In the genomic region with DNA sequence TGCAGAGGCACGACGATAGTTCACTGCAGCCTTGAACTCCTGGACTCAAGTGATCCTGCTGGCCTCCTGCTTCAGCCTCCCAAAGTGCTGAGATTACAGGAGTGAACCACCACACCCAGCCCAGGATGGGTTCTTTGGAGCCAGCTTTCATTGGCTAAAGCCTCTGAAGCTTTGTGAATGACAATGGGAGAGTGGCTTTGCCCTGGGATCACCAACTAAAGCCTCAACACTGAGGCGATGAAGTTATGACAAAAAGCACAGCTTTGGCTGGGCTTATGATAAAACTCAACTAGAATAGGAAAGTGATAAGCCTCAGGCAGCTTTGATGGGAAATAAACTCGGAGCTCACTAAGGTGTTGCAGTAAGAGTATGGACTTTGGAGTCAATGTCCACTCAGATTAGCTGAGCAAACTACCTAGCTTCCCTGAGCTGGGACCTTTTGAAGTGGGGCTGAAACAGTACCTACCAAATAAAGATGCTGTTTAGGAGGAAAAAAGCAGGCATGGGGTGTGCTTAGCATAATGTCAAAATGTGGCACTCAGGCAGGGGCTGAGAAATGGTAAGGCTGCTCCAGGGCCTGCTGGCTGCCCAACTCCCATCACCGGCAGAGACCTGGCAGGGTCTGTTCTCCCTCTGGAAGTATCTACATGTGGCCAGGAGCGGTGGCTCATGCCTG, we compare ENCODE assay signal across 8 cellular contexts. TPM values are rescaled to one million over a fixed set of nuclear protein-coding genes. Genes with fewer than 3 reads are reported as not detected.
A peak's percentile ranks its signal among the peaks of the same experiment; 100 is the strongest.
DNase-seq lines count a peak whose midpoint lies in the region; ATAC-seq and TF ChIP-seq lines count a peak whose summit lies in the region.
"Had no signal": no experiment of that assay in that cellular context is flagged by ENCODE, and none has a peak within 500 bp of the region (broad histone marks: within the 10 kb centered on the region; RNA-seq: fewer than 3 reads in every experiment).

No MANE protein-coding gene starts in this region.

- no peak overlapping the region for H3K9ac ChIP-seq in stomach smooth muscle (ENCODE audit: low read length in 2 of 2)

- H3K36me3 ChIP-seq in HEK293 (ENCODE audit: control insufficient read depth in 2 of 2, insufficient read depth in 1 of 2, low read length in 2 of 2), result peaks cover 0 to 48% of the 10 kb centered on the region in 2 experiments; a peak in 2 of 3 replicates
- peaks cover 29% of the 10 kb centered on the region for H3K36me3 ChIP-seq in WERI-Rb-1
- peaks cover 0 to under 1% (median 0%) of the 10 kb centered on the region in 4 donors for H3K36me3 ChIP-seq in right lobe of liver
- peaks cover 7 to 16% of the 10 kb centered on the region in 2 donors for H3K36me3 ChIP-seq in stomach smooth muscle (ENCODE audit: control insufficient read depth in 2 of 2, insufficient read depth in 2 of 2, low read length in 2 of 2)

- ATAC-seq in right lobe of liver (peak in 3 of 4 donors; percentile 12 to 35 (median 13)), HG02840 (IDR thresholded peaks at IDR 0.05; ENCODE audit: low FRiP score, unreplicated experiment) (no peak)

- H3K4me1 ChIP-seq in HEK293 (ENCODE audit: control insufficient read depth, insufficient read depth, low read length) (peaks cover 17% of the 10 kb centered on the region), right lobe of liver (peaks cover 0 to 71% (median 35%) of the 10 kb centered on the region in 4 donors), stomach smooth muscle (ENCODE audit: control insufficient read depth, insufficient read depth, low read length) (peaks cover 57% of the 10 kb centered on the region)

- CTCF ChIA-PET in HEK293 (lab: Yijun Ruan, JAX), result interaction anchor here (0.9 to 1.9 kb wide), 6 partner anchors 17 to 660 kb away, joined by 3 to 9 read pairs (median 4); no protein-coding TSS in a partner anchor

- TF ChIP-seq POLR2A in right lobe of liver (IDR thresholded peaks at IDR 0.05), result no peak

- POLR2A ChIA-PET in HEK293 (lab: Yijun Ruan, JAX), result interaction anchor here (0.9 to 4.6 kb wide), 3 partner anchors 12 to 607 kb away, joined by 3 to 23 read pairs (median 4); a partner anchor contains a TSS

- no peak for DNase-seq in WERI-Rb-1
- no peak for DNase-seq in right lobe of liver
- no peak for DNase-seq in NOMO-1 treated with DMSO at 0.1 percent for 48 hours (lab: John Stamatoyannopoulos, UW; ENCODE audit: unreplicated experiment)
- DNase-seq in SHP77 (lab: John Stamatoyannopoulos, UW), result no peak
- DNase-seq: NCI-H2107 had no signal

- 34% methylated on average over 4 of the region's 6 CpGs for WGBS in right lobe of liver (ENCODE audit: insufficient coverage, low coverage, low lambda C conversion rate, missing lambda C conversion rate)

- H3K4me3 ChIP-seq in HEK293 (ENCODE audit: low read depth, low read length) (no peak overlapping the region), WERI-Rb-1 (ENCODE audit: low read depth, low read length) (no peak overlapping the region), right lobe of liver (peak overlapping the region in 1 of 3 donors; percentile 11), stomach smooth muscle (ENCODE audit: low read length in 2 of 2) (no peak overlapping the region)

- intact Hi-C loops in right lobe of liver (cut with DNase I), result no loop called here

- no peaks in the 10 kb centered on the region for H3K27me3 ChIP-seq in WERI-Rb-1 (ENCODE audit: insufficient read depth, low read depth, severe bottlenecking)
- no peaks in the 10 kb centered on the region for H3K27me3 ChIP-seq in right lobe of liver
- H3K27me3 ChIP-seq in stomach smooth muscle (ENCODE audit: control insufficient read depth in 1 of 2, insufficient read depth in 2 of 2, low read length in 2 of 2), result no peaks in the 10 kb centered on the region

- peak overlapping the region; percentile 25; the same call in 1 of the 2 replicates for H3K27ac ChIP-seq in HEK293 (ENCODE audit: extremely low read depth, low read depth, low read length)
- H3K27ac ChIP-seq in WERI-Rb-1, result peak overlapping the region; percentile 73
- H3K27ac ChIP-seq in right lobe of liver, result peak overlapping the region; percentile 80 to 91 (median 87)
- H3K27ac ChIP-seq in stomach smooth muscle (ENCODE audit: low read length), result peak overlapping the region; percentile 76

- no peak for TF ChIP-seq CTCF in HEK293 (tag by site-specific recombination; IDR thresholded peaks at IDR 0.05)
- no peak for TF ChIP-seq CTCF in WERI-Rb-1 (IDR thresholded peaks at IDR 0.05; ENCODE audit: low read depth, low read length)
- no peak for TF ChIP-seq CTCF in right lobe of liver (IDR thresholded peaks at IDR 0.05)

- H3K9me3 ChIP-seq in HEK293 (ENCODE audit: control insufficient read depth, insufficient read depth, low read depth, low read length) (no peaks in the 10 kb centered on the region), WERI-Rb-1 (ENCODE audit: severe bottlenecking) (no peaks in the 10 kb centered on the region), right lobe of liver (no peaks in the 10 kb centered on the region), stomach smooth muscle (ENCODE audit: control insufficient read depth in 2 of 2, low read length in 2 of 2) (no peaks in the 10 kb centered on the region)

TF ChIP-seq in HEK293, 187 proteins besides CTCF, POLR2A, EP300 and RAD21:
- TF ChIP-seq ZNF140 (tag by site-specific recombination; IDR thresholded peaks at IDR 0.05) (no peak), KLF9 (tag by site-specific recombination; IDR thresholded peaks at IDR 0.05; ENCODE audit: low read depth) (no peak), ZNF202 (tag by site-specific recombination; IDR thresholded peaks at IDR 0.05; ENCODE audit: borderline replicate concordance) (no peak), ZNF433 (tag by site-specific recombination; IDR thresholded peaks at IDR 0.05; ENCODE audit: low read depth) (no peak), SALL2 (tag by site-specific recombination; IDR thresholded peaks at IDR 0.05; ENCODE audit: borderline replicate concordance) (no peak), ZNF274 (IDR thresholded peaks at IDR 0.05; ENCODE audit: low read length) (no peak), ZNF274 (tag by site-specific recombination; IDR thresholded peaks at IDR 0.05; ENCODE audit: borderline replicate concordance) (no peak)
- TF ChIP-seq, protein P1, sequence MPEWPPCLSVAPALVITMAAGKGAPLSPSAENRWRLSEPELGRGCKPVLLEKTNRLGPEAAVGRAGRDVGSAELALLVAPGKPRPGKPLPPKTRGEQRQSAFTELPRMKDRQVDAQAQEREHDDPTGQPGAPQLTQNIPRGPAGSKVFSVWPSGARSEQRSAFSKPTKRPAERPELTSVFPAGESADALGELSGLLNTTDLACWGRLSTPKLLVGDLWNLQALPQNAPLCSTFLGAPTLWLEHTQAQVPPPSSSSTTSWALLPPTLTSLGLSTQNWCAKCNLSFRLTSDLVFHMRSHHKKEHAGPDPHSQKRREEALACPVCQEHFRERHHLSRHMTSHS (tag by site-specific recombination; IDR thresholded peaks at IDR 0.05), result no peak
- TF ChIP-seq, protein P2, sequence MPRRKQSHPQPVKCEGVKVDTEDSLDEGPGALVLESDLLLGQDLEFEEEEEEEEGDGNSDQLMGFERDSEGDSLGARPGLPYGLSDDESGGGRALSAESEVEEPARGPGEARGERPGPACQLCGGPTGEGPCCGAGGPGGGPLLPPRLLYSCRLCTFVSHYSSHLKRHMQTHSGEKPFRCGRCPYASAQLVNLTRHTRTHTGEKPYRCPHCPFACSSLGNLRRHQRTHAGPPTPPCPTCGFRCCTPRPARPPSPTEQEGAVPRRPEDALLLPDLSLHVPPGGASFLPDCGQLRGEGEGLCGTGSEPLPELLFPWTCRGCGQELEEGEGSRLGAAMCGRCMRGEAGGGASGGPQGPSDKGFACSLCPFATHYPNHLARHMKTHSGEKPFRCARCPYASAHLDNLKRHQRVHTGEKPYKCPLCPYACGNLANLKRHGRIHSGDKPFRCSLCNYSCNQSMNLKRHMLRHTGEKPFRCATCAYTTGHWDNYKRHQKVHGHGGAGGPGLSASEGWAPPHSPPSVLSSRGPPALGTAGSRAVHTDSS (tag by site-specific recombination; IDR thresholded peaks at IDR 0.05), result no peak

RNA-seq across cellular contexts. Expression of a gene that starts 4.3 kb away (rescaled TPM):
- 10 to 100 TPM; 28.3 to 42.6 (median 32.8) TPM for total RNA-seq in right lobe of liver

RNA-seq across cellular contexts. Expression of a gene that starts 4.6 kb away (rescaled TPM):
- 10 to 100 TPM; 39.8 to 80.3 (median 45.0) TPM for total RNA-seq in right lobe of liver

RNA-seq across cellular contexts. Expression of a gene that starts 43.9 kb away (rescaled TPM):
- total RNA-seq in right lobe of liver, result 10 to 100 TPM; 43.6 to 52.5 (median 46.8) TPM

RNA-seq across cellular contexts. Expression of a gene that starts 52.8 kb away (rescaled TPM):
- total RNA-seq in right lobe of liver, result 10 to 100 TPM; 52.8 to 83.9 (median 65.4) TPM

Comparison
In these comparisons a context has a peak if more than half of its experiments do, and no peak if none do; other contexts are left out.
1. H3K27ac ChIP-seq: peak in every context shown above with its lines; median percentile 87 in right lobe of liver; 76 in stomach smooth muscle; 73 in WERI-Rb-1; 25 in HEK293.